Comparison of ENCODE assay signal across 16 cellular contexts in genomic region chr20:38000293-38000692, GRCh38. TPM values are rescaled to one million over a fixed set of nuclear protein-coding genes. Genes with fewer than 3 reads are reported as not detected.
DNase-seq lines count a peak whose midpoint lies in the region; ATAC-seq and TF ChIP-seq lines count a peak whose summit lies in the region.
"Had no signal": no experiment of that assay in that cellular context is flagged by ENCODE, and none has a peak within 500 bp of the region (broad histone marks: within the 10 kb centered on the region; RNA-seq: fewer than 3 reads in every experiment).

No MANE protein-coding gene starts in this region.

- H3K4ac ChIP-seq in IMR-90 (ENCODE audit: low read depth, low read length): peak overlapping the region; percentile 26

- H4K8ac ChIP-seq in IMR-90 (ENCODE audit: low read depth in 2 of 2, low read length in 2 of 2): no peak overlapping the region

- no peak overlapping the region for H4K91ac ChIP-seq in IMR-90 (ENCODE audit: insufficient read depth, low read depth, low read length)

- H2AFZ ChIP-seq in IMR-90 (replicated peaks; ENCODE audit: low read length, poor library complexity): no peak overlapping the region
- H2AFZ ChIP-seq: PC-9 had no signal

- H3K27me3 ChIP-seq in AG04450 (ENCODE audit: control insufficient read depth, insufficient read depth, low read length): no peaks in the 10 kb centered on the region
- H3K27me3 ChIP-seq in IMR-90 (ENCODE audit: control insufficient read depth, insufficient read depth, low read length): no peaks in the 10 kb centered on the region
- H3K27me3 ChIP-seq in dorsolateral prefrontal cortex: no peaks in the 10 kb centered on the region
- H3K27me3 ChIP-seq in adrenal gland: no peaks in the 10 kb centered on the region

- H3K4me2 ChIP-seq in IMR-90 (ENCODE audit: low read depth, low read length): no peak overlapping the region
- H3K4me2 ChIP-seq: PC-9 had no signal

- no peak overlapping the region for H2AK9ac ChIP-seq in IMR-90 (replicated peaks; ENCODE audit: low read depth, low read length, poor library complexity)

- H3K4me1 ChIP-seq in IMR-90 (ENCODE audit: control insufficient read depth, insufficient read depth, low read length): peaks cover 18% of the 10 kb centered on the region
- H3K4me1 ChIP-seq in adrenal gland (replicated peaks in 1 of 2): peaks cover 10 to 26% of the 10 kb centered on the region in 2 donors

- no peak for TF ChIP-seq POLR2A in IMR-90 (IDR thresholded peaks at IDR 0.05; ENCODE audit: low read depth, low read length)
- no peak for TF ChIP-seq POLR2A in adrenal gland (IDR thresholded peaks at IDR 0.05)

- H3K9ac ChIP-seq in IMR-90 (ENCODE audit: low read depth, low read length): no peak overlapping the region

- no peaks in the 10 kb centered on the region for H3K9me3 ChIP-seq in AG04450 (ENCODE audit: control insufficient read depth, insufficient read depth, low read length)
- no peaks in the 10 kb centered on the region for H3K9me3 ChIP-seq in IMR-90 (ENCODE audit: control insufficient read depth, insufficient read depth, low read length)
- no peaks in the 10 kb centered on the region for H3K9me3 ChIP-seq in adrenal gland (replicated peaks in 1 of 3)

- POLR2A ChIA-PET in AG04450 (lab: Yijun Ruan, JAX): no interaction called here
- POLR2A ChIA-PET in IMR-90 (lab: Charles Lee; ENCODE audit: unreplicated experiment): no interaction called here

- no peak overlapping the region for H4K5ac ChIP-seq in IMR-90 (ENCODE audit: low read depth, low read length)

- ATAC-seq in IMR-90 (ENCODE audit: low read depth) (no peak), omental fat pad (ENCODE audit: low FRiP score) (peak; percentile 43), HG03139 (IDR thresholded peaks at IDR 0.05; ENCODE audit: unreplicated experiment) (no peak), left cardiac atrium (no peak), GM18498 (IDR thresholded peaks at IDR 0.05; ENCODE audit: unreplicated experiment) (no peak)

- no peak overlapping the region for H2BK15ac ChIP-seq in IMR-90 (ENCODE audit: low read depth, low read length)

- H3K23ac ChIP-seq in IMR-90 (ENCODE audit: low read depth, low read length): no peak overlapping the region

- H3K56ac ChIP-seq in IMR-90 (ENCODE audit: extremely low read depth, insufficient read depth, low read length): no peak overlapping the region

- intact Hi-C loops in IMR-90 (cut with micrococcal nuclease) (no loop called here), dorsolateral prefrontal cortex (cut with DNase I) (no loop called here), adrenal gland (cut with DNase I) (loop anchor here in 1 of 2 donors (10.0 kb wide), 1 partner anchor 435 kb away; no protein-coding TSS in a partner anchor), left cardiac atrium (cut with DNase I) (no loop called here)

- H3K36me3 ChIP-seq in IMR-90 (ENCODE audit: control insufficient read depth, insufficient read depth, low read length) (peaks cover 33% of the 10 kb centered on the region), adrenal gland (replicated peaks in 1 of 2) (peaks cover 0 to 52% of the 10 kb centered on the region in 2 donors)

- H2AK5ac ChIP-seq in IMR-90 (ENCODE audit: low read depth, low read length): peak overlapping the region; percentile 6; the same call in 1 of the 2 replicates

- H3K18ac ChIP-seq in IMR-90 (ENCODE audit: low read depth, low read length): no peak overlapping the region; the same call in 1 of the 2 replicates

- TF ChIP-seq CTCF in AG04450 (IDR thresholded peaks at IDR 0.05; ENCODE audit: low read depth, low read length) (no peak), IMR-90 (conservative IDR thresholded peaks at IDR 0.05; ENCODE audit: low read depth, low read length) (no peak), dorsolateral prefrontal cortex (IDR thresholded peaks at IDR 0.05 in 54 of 56, conservative IDR thresholded peaks at IDR 0.05 in 2 of 56; ENCODE audit: low read depth in 1 of 56, partially characterized antibody in 56 of 56) (no peak), omental fat pad (IDR thresholded peaks at IDR 0.05) (no peak), adrenal gland (IDR thresholded peaks at IDR 0.05) (no peak)

- H3K4me3 ChIP-seq in AG04450 (ENCODE audit: low read depth, low read length): no peak overlapping the region
- no peak overlapping the region for H3K4me3 ChIP-seq in IMR-90 (ENCODE audit: insufficient read depth, low read depth, low read length)
- H3K4me3 ChIP-seq in dorsolateral prefrontal cortex: peak overlapping the region in 3 of 59 donors; percentile 6 to 8 (median 7)
- no peak overlapping the region for H3K4me3 ChIP-seq in adrenal gland
- H3K4me3 ChIP-seq: PC-9 had no signal

- no peak for DNase-seq in AG04450 (ENCODE audit: low read depth, low spot score)
- DNase-seq in IMR-90: no peak
- no peak for DNase-seq in dorsolateral prefrontal cortex
- no peak for DNase-seq in omental fat pad (ENCODE audit: low spot score)
- no peak for DNase-seq in adrenal gland
- DNase-seq in left cardiac atrium: no peak
- DNase-seq: DMS79, NCI-H1417, NCI-H187 treated with DMSO at 0.1 percent for 48 hours, NCI-H226, NCI-H524, PC-9, SIG-M5 had no signal

- H3K9me1 ChIP-seq in IMR-90 (ENCODE audit: insufficient read depth, low read length): peaks cover 20% of the 10 kb centered on the region

- no peak overlapping the region for H2BK20ac ChIP-seq in IMR-90 (ENCODE audit: low read depth, low read length)

- no peak overlapping the region for H2BK120ac ChIP-seq in IMR-90 (ENCODE audit: low read depth, low read length)

- peaks cover 13 to 23% of the 10 kb centered on the region in 2 experiments for H3K79me1 ChIP-seq in IMR-90 (ENCODE audit: low read depth in 1 of 2, low read length in 2 of 2)

- BruUV-seq in IMR-90 (replicated peaks; lab: Mats Ljungman, UMichigan): no TSS peak

- H4K20me1 ChIP-seq in IMR-90 (ENCODE audit: insufficient read depth, low read length): peaks cover 15% of the 10 kb centered on the region

- H3K14ac ChIP-seq in IMR-90 (replicated peaks; ENCODE audit: low read depth, low read length): peak overlapping the region; percentile 11; the same call in 1 of the 2 replicates

- whole genome bisulfite sequencing in IMR-90 (ENCODE audit: extremely low coverage in 2 of 2, insufficient read length in 1 of 2), 2 experiments: no CpG with 5 or more reads among the region's 13 CpGs
- 92 to 97% (median 95%) methylated on average over 13 of the region's 13 CpGs for WGBS in adrenal gland, 4 donors

- in situ Hi-C loops in IMR-90 (cut with MboI; ENCODE audit: low sequenced_read_pairs): no loop called here

- no peak overlapping the region for H2BK5ac ChIP-seq in IMR-90 (ENCODE audit: low read depth, low read length, poor library complexity, severe bottlenecking)

- no peak for TF ChIP-seq RAD21 in IMR-90 (IDR thresholded peaks at IDR 0.05; ENCODE audit: low read length)

- CTCF ChIA-PET in AG04450 (lab: Charles Lee): no interaction called here
- CTCF ChIA-PET in IMR-90 (lab: Yijun Ruan, JAX): interaction anchor here (0.6 kb wide), 1 partner anchor 244 kb away, joined by 3 read pairs; no protein-coding TSS in a partner anchor

- H3K27ac ChIP-seq in AG04450 (ENCODE audit: low read depth, low read length) (peak overlapping the region; percentile 73), IMR-90 (ENCODE audit: insufficient read depth, low read length) (peak overlapping the region; percentile 35; the same call in 1 of the 2 replicates), dorsolateral prefrontal cortex (peak overlapping the region; percentile 28 to 89 (median 81)), adrenal gland (no peak overlapping the region)
- H3K27ac ChIP-seq: PC-9, RWPE1 had no signal

- dilution Hi-C loops in IMR-90 (cut with HindIII; ENCODE audit: low sequenced_read_pairs, unreplicated experiment): no loop called here

TF ChIP-seq in IMR-90, 13 proteins besides CTCF, POLR2A, EP300 and RAD21 (continues in another document):
- TF ChIP-seq MAFK (IDR thresholded peaks at IDR 0.05; ENCODE audit: low read depth, low read length) (no peak), SMC3 (IDR thresholded peaks at IDR 0.05; ENCODE audit: low read depth, low read length) (no peak), MAZ (IDR thresholded peaks at IDR 0.05; ENCODE audit: borderline replicate concordance, low read depth, low read length) (no peak), FOS (IDR thresholded peaks at IDR 0.05; ENCODE audit: low read depth, low read length) (no peak), MXI1 (IDR thresholded peaks at IDR 0.05; ENCODE audit: borderline replicate concordance, low read depth, low read length) (no peak), RFX5 (IDR thresholded peaks at IDR 0.05; ENCODE audit: low read depth, low read length) (no peak), USF2 (IDR thresholded peaks at IDR 0.05; ENCODE audit: low read depth, low read length) (no peak), CHD1 (IDR thresholded peaks at IDR 0.05; ENCODE audit: low read depth, low read length) (no peak), RCOR1 (IDR thresholded peaks at IDR 0.05; ENCODE audit: insufficient replicate concordance, low read length) (no peak)

RNA-seq across cellular contexts. Expression of gene TTI1, which starts 33.0 kb away (rescaled TPM):
- polyA plus RNA-seq in AG04450 (2011; rRNA removed): 14.7 and 15.1 TPM in 2 replicates
- polyA minus RNA-seq in AG04450 (2011; rRNA and poly(A)+ RNA removed): 23.1 and 25.2 TPM in 2 replicates
- 16.9 and 17.6 TPM in 2 replicates for total RNA-seq in IMR-90 (2012; rRNA removed)
- polyA plus RNA-seq in IMR-90 (2012; rRNA removed): 12.5 and 13.4 TPM in 2 replicates
- 4.6 and 6.4 TPM in 2 replicates for polyA plus RNA-seq in IMR-90 (2012; cell fraction: cytosol; rRNA removed)
- 10.3 and 11.0 TPM in 2 replicates for polyA plus RNA-seq in IMR-90 (2012; cell fraction: nucleus; rRNA removed; ENCODE audit: low replicate concordance)
- 10 to 100 TPM; 17.1 to 36.0 (median 23.2) TPM for total RNA-seq in dorsolateral prefrontal cortex
- total RNA-seq in omental fat pad: 10 to 100 TPM; 10.6 to 29.3 (median 15.0) TPM
- 10 to 100 TPM; 12.7 to 28.0 (median 20.2) TPM for total RNA-seq in adrenal gland
- polyA plus RNA-seq in adrenal gland: 10 to 100 TPM; 12.5 to 21.6 (median 15.2) TPM
- total RNA-seq in left cardiac atrium: 10 to 100 TPM; 11.6 to 11.9 TPM

RNA-seq across cellular contexts. Expression of gene RPRD1B, which starts 33.3 kb away (rescaled TPM):
- polyA plus RNA-seq in AG04450 (2011; rRNA removed): 21.5 and 23.7 TPM in 2 replicates
- 16.1 and 20.2 TPM in 2 replicates for polyA minus RNA-seq in AG04450 (2011; rRNA and poly(A)+ RNA removed)
- total RNA-seq in IMR-90 (2012; rRNA removed): 8.4 and 9.2 TPM in 2 replicates
- 7.8 and 9.9 TPM in 2 replicates for polyA plus RNA-seq in IMR-90 (2012; rRNA removed)
- 3.4 and 3.9 TPM in 2 replicates for polyA plus RNA-seq in IMR-90 (2012; cell fraction: cytosol; rRNA removed)
- polyA plus RNA-seq in IMR-90 (2012; cell fraction: nucleus; rRNA removed; ENCODE audit: low replicate concordance): 5.4 and 21.8 TPM in 2 replicates
- total RNA-seq in dorsolateral prefrontal cortex: 10 to 100 TPM; 25.4 to 59.2 (median 41.5) TPM
- 10 to 100 TPM; 24.1 to 33.5 (median 28.2) TPM for total RNA-seq in omental fat pad
- total RNA-seq in adrenal gland: 10 to 100 TPM; 16.5 to 36.3 (median 29.4) TPM
- polyA plus RNA-seq in adrenal gland: 10 to 100 TPM in 1 of 3 donors, 1 to 10 TPM in 2; 5.9 to 36.4 (median 6.8) TPM
- 10 to 100 TPM; 78.6 to 86.4 TPM for total RNA-seq in left cardiac atrium

Comparison
In these comparisons a context has a peak if more than half of its experiments do, and no peak if none do; other contexts are left out.
1. H3K27ac ChIP-seq: peak in AG04450 (single experiment), IMR-90 (single experiment) and dorsolateral prefrontal cortex (59 of 59); none in adrenal gland (0 of 5).